25 cellular contexts compared by ENCODE assay signal in genomic region chr2:120978359-120979050, GRCh38.
A peak's percentile ranks its signal among the peaks of the same experiment; 100 is the strongest.
DNase-seq lines count a peak whose midpoint lies in the region; ATAC-seq and TF ChIP-seq lines count a peak whose summit lies in the region.
"Had no signal": no experiment of that assay in that cellular context is flagged by ENCODE, and none has a peak within 500 bp of the region (broad histone marks: within the 10 kb centered on the region; RNA-seq: fewer than 3 reads in every experiment).

No MANE protein-coding gene starts in this region.

- H3K4me3 Mint-ChIP-seq in nephron = no peak overlapping the region
- H3K4me3 Mint-ChIP-seq: activated CD4-positive, alpha-beta memory T cell treated with anti-CD3 and anti-CD28 coated beads, Interleukin-2, amount 10 ng/mL, durations not matched to agents 7 days and 5 days; effector memory CD8-positive, alpha-beta T cell; neural progenitor cell; T-cell had no signal

- ATAC-seq in psoas muscle = no peak
- ATAC-seq in GM19328 (IDR thresholded peaks at IDR 0.05; ENCODE audit: unreplicated experiment) = no peak
- no peak for ATAC-seq in mucosa of descending colon
- ATAC-seq: activated CD4-positive, CD25-positive, alpha-beta regulatory T cell treated with anti-CD3 and anti-CD28 coated beads, Interleukin-2, amount 50 U/mL, for 24 hours; effector memory CD8-positive, alpha-beta T cell; esophagus mucosa; gastrocnemius medialis; T-cell had no signal

- no peaks in the 10 kb centered on the region for H3K27me3 ChIP-seq in psoas muscle (ENCODE audit: insufficient read depth in 3 of 3, low read length in 2 of 3)
- H3K27me3 ChIP-seq: BLaER1 treated with 17β-estradiol and CSF1 and Interleukin-3, amounts not matched to agents 10 nM and 100 nM; breast epithelium; gastrocnemius medialis; neural progenitor cell; suprapubic skin; uterus had no signal

- H3K9me3 Mint-ChIP-seq in nephron = no peaks in the 10 kb centered on the region
- H3K9me3 Mint-ChIP-seq: activated CD4-positive, alpha-beta memory T cell treated with anti-CD3 and anti-CD28 coated beads, Interleukin-2, amount 10 ng/mL, durations not matched to agents 7 days and 5 days; effector memory CD8-positive, alpha-beta T cell; neural progenitor cell; T-cell had no signal

- H3K4me1 ChIP-seq in psoas muscle (no peaks in the 10 kb centered on the region), mucosa of descending colon (ENCODE audit: low read depth) (no peaks in the 10 kb centered on the region)
- H3K4me1 ChIP-seq: breast epithelium, gastrocnemius medialis, neural progenitor cell, prostate gland, suprapubic skin, uterus had no signal

- H3K36me3 ChIP-seq in psoas muscle (ENCODE audit: insufficient read depth in 1 of 2, low read depth in 1 of 2) = peaks cover 0 to 8% of the 10 kb centered on the region in 2 donors
- no peaks in the 10 kb centered on the region for H3K36me3 ChIP-seq in mucosa of descending colon (ENCODE audit: low read depth)
- H3K36me3 ChIP-seq: BLaER1 treated with 17β-estradiol and CSF1 and Interleukin-3, amounts not matched to agents 10 nM and 100 nM; breast epithelium; gastrocnemius medialis; neural progenitor cell; prostate gland; uterus had no signal

- intact Hi-C loops in psoas muscle (cut with DNase I) = no loop called here
- intact Hi-C loops in mucosa of descending colon (cut with DNase I, micrococcal nuclease) = no loop called here

- peak overlapping the region in 2 of 3 experiments; percentile 7 to 43 for H3K27ac Mint-ChIP-seq in nephron
- H3K27ac Mint-ChIP-seq: activated CD4-positive, alpha-beta memory T cell treated with anti-CD3 and anti-CD28 coated beads, Interleukin-2, amount 10 ng/mL, durations not matched to agents 7 days and 5 days; effector memory CD8-positive, alpha-beta T cell; neural progenitor cell; T-cell had no signal

- TF ChIP-seq CTCF in choroid plexus epithelial cell (conservative IDR thresholded peaks at IDR 0.05; ENCODE audit: low read depth, low read length) (no peak), nephron (IDR thresholded peaks at IDR 0.05; ENCODE audit: unreplicated experiment in 3 of 3) (no peak), psoas muscle (IDR thresholded peaks at IDR 0.05) (no peak), mucosa of descending colon (IDR thresholded peaks at IDR 0.05) (no peak)

- DNase-seq in AG08396 (ENCODE audit: low spot score) = peak; percentile 37
- DNase-seq in LoVo (ENCODE audit: low spot score) = peak; percentile 22
- peak; percentile 13 for DNase-seq in choroid plexus epithelial cell (ENCODE audit: low read depth)
- no peak for DNase-seq in 8988T
- no peak for DNase-seq in psoas muscle
- DNase-seq in mucosa of descending colon = no peak
- DNase-seq: activated CD4-positive, alpha-beta memory T cell treated with anti-CD3 and anti-CD28 coated beads, Interleukin-2, amount 10 ng/mL, durations not matched to agents 7 days and 5 days; activated gamma-delta T cell treated with Interleukin-2 at 50 U/mL for 16 hours; effector memory CD8-positive, alpha-beta T cell; gastrocnemius medialis; MM.1S; NCI-H1436 treated with DMSO at 0.1 percent for 48 hours; NCI-H510A treated with DMSO at 0.1 percent for 48 hours; T-cell; uterus had no signal

- 89 to 93% (median 90%) methylated on average over 16 to 20 of the region's 20 CpGs for WGBS in psoas muscle, 3 donors

- peaks cover 85% of the 10 kb centered on the region for H3K36me3 Mint-ChIP-seq in nephron (ENCODE audit: low read depth)
- H3K36me3 Mint-ChIP-seq: T-cell had no signal

- no peak overlapping the region for H3K27ac ChIP-seq in psoas muscle
- H3K27ac ChIP-seq: BLaER1 treated with 17β-estradiol and CSF1 and Interleukin-3, amounts not matched to agents 10 nM and 100 nM; breast epithelium; coronary artery; gastrocnemius medialis; neural progenitor cell; prostate gland; suprapubic skin; uterus had no signal

- H3K27me3 Mint-ChIP-seq in nephron (ENCODE audit: low read depth) = peaks cover 15% of the 10 kb centered on the region
- H3K27me3 Mint-ChIP-seq: activated CD4-positive, alpha-beta memory T cell treated with anti-CD3 and anti-CD28 coated beads, Interleukin-2, amount 10 ng/mL, durations not matched to agents 7 days and 5 days; effector memory CD8-positive, alpha-beta T cell; T-cell had no signal

- H3K4me3 ChIP-seq in choroid plexus epithelial cell (ENCODE audit: low read depth, low read length) (no peak overlapping the region), psoas muscle (no peak overlapping the region), mucosa of descending colon (no peak overlapping the region)
- H3K4me3 ChIP-seq: BLaER1 treated with 17β-estradiol and CSF1 and Interleukin-3, amounts not matched to agents 10 nM and 100 nM; breast epithelium; coronary artery; gastrocnemius medialis; neural progenitor cell; prostate gland; suprapubic skin; uterus had no signal

- no peaks in the 10 kb centered on the region for H3K9me3 ChIP-seq in psoas muscle
- H3K9me3 ChIP-seq in mucosa of descending colon = no peaks in the 10 kb centered on the region
- H3K9me3 ChIP-seq: BLaER1 treated with 17β-estradiol and CSF1 and Interleukin-3, amounts not matched to agents 10 nM and 100 nM; breast epithelium; gastrocnemius medialis; prostate gland; suprapubic skin; uterus had no signal

- H3K4me1 Mint-ChIP-seq in nephron = peaks cover 17% of the 10 kb centered on the region
- H3K4me1 Mint-ChIP-seq: activated CD4-positive, alpha-beta memory T cell treated with anti-CD3 and anti-CD28 coated beads, Interleukin-2, amount 10 ng/mL, durations not matched to agents 7 days and 5 days; neural progenitor cell; T-cell had no signal

Comparison
In these comparisons a context has a peak if more than half of its experiments do, and no peak if none do; other contexts are left out.
1. DNase-seq: peak in AG08396 (single experiment), LoVo (single experiment) and choroid plexus epithelial cell (single experiment); none in 8988T (single experiment), psoas muscle (0 of 2) and mucosa of descending colon (0 of 3).